35 cellular contexts compared by ENCODE assay signal in genomic region chr3:100780223-100780622, GRCh38.
"Had no signal": no experiment of that assay in that cellular context is flagged by ENCODE, and none has a peak within 500 bp of the region (broad histone marks: within the 10 kb centered on the region; RNA-seq: fewer than 3 reads in every experiment).

No MANE protein-coding gene starts in this region.

- H3K27ac ChIP-seq: KMS-11 had no signal

- H3K27me3 ChIP-seq: MG63 had no signal

- H3K4me3 ChIP-seq: MG63 had no signal

- H3K36me3 ChIP-seq: MG63 had no signal

- DNase-seq: Karpas-422, Kasumi-1, KG1, MG63, MM.1S, MV-4-11, NCI-H1048, NCI-H1092, NCI-H1092 treated with DMSO at 0.1 percent for 48 hours, NCI-H1105, NCI-H1105 treated with DMSO at 0.1 percent for 48 hours, NCI-H1417, NCI-H1417 treated with DMSO at 0.1 percent for 48 hours, NCI-H1436, NCI-H1436 treated with DMSO at 0.1 percent for 48 hours, NCI-H146, NCI-H1694, NCI-H1694 treated with DMSO at 0.1 percent for 48 hours, NCI-H187, NCI-H187 treated with DMSO at 0.1 percent for 48 hours, NCI-H1930, NCI-H2029, NCI-H2029 treated with DMSO at 0.1 percent for 48 hours, NCI-H2081, NCI-H2081 treated with DMSO at 0.1 percent for 48 hours, NCI-H2107, NCI-H2171, NCI-H2171 treated with DMSO at 0.1 percent for 48 hours, NCI-H2227 treated with DMSO at 0.1 percent for 48 hours, NCI-H226, NCI-H345, NCI-H446, NCI-H446 treated with DMSO at 0.1 percent for 48 hours, NCI-H510A had no signal
